In the genomic region with DNA sequence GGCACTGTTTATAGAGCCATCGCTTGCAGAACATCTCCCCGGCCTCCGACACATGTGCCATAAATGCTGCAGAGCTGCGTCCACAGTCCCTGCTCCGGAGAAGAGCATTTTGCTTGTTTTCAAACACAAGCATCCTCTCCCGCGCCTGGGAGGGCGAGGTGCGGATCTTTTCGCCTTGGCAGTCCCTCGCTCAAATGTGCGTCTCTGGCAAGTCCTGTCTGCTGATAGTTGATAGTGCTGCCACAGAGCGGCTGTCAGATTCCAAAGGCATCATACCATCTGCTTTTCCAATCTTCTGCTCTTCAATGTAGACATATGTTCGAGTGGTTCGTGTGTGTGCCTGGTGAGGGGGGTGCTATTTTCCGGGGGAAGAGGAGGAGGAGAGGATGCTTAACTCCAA, we compare ENCODE assay signal across 12 cellular contexts.
DNase-seq lines count a peak whose midpoint lies in the region; ATAC-seq lines count a peak whose summit lies in the region.
"Had no signal": no experiment of that assay in that cellular context is flagged by ENCODE, and none has a peak within 500 bp of the region (broad histone marks: within the 10 kb centered on the region; RNA-seq: fewer than 3 reads in every experiment).

No MANE protein-coding gene starts in this region.

- CTCF ChIA-PET in activated CD8-positive, alpha-beta memory T cell treated with anti-CD3 and anti-CD28 coated beads, Interleukin-2, amount 10 ng/mL, durations not matched to agents 7 days and 5 days (lab: Charles Lee) = no interaction called here

- no peaks in the 10 kb centered on the region for H3K27me3 Mint-ChIP-seq in activated CD8-positive, alpha-beta memory T cell treated with anti-CD3 and anti-CD28 coated beads, Interleukin-2, amount 10 ng/mL, durations not matched to agents 7 days and 5 days

- no peak for ATAC-seq in activated CD8-positive, alpha-beta memory T cell treated with anti-CD3 and anti-CD28 coated beads, Interleukin-2, amount 10 ng/mL, durations not matched to agents 7 days and 5 days
- ATAC-seq: K562 had no signal

- H3K9me3 Mint-ChIP-seq in activated CD8-positive, alpha-beta memory T cell treated with anti-CD3 and anti-CD28 coated beads, Interleukin-2, amount 10 ng/mL, durations not matched to agents 7 days and 5 days (ENCODE audit: low read depth) = no peaks in the 10 kb centered on the region

- no peaks in the 10 kb centered on the region for H3K36me3 Mint-ChIP-seq in activated CD8-positive, alpha-beta memory T cell treated with anti-CD3 and anti-CD28 coated beads, Interleukin-2, amount 10 ng/mL, durations not matched to agents 7 days and 5 days

- H3K4me1 Mint-ChIP-seq in activated CD8-positive, alpha-beta memory T cell treated with anti-CD3 and anti-CD28 coated beads, Interleukin-2, amount 10 ng/mL, durations not matched to agents 7 days and 5 days = peaks cover 2% of the 10 kb centered on the region

- H3K4me3 Mint-ChIP-seq in activated CD8-positive, alpha-beta memory T cell treated with anti-CD3 and anti-CD28 coated beads, Interleukin-2, amount 10 ng/mL, durations not matched to agents 7 days and 5 days = no peak overlapping the region

- H3K27ac Mint-ChIP-seq in activated CD8-positive, alpha-beta memory T cell treated with anti-CD3 and anti-CD28 coated beads, Interleukin-2, amount 10 ng/mL, durations not matched to agents 7 days and 5 days = no peak overlapping the region

- DNase-seq in NCI-H748 (lab: John Stamatoyannopoulos, UW; ENCODE audit: unreplicated experiment) = peak; percentile 66
- DNase-seq in NCI-H748 treated with DMSO at 0.1 percent for 48 hours (lab: John Stamatoyannopoulos, UW) = no peak
- peak; percentile 82 for DNase-seq in NCI-H1694 treated with DMSO at 0.1 percent for 48 hours (lab: John Stamatoyannopoulos, UW)
- peak; percentile 95 for DNase-seq in cerebellar cortex (ENCODE audit: low spot score)
- peak; percentile 31 for DNase-seq in superior temporal gyrus (ENCODE audit: extremely low spot score)
- no peak for DNase-seq in activated CD8-positive, alpha-beta memory T cell treated with anti-CD3 and anti-CD28 coated beads, Interleukin-2, amount 10 ng/mL, durations not matched to agents 7 days and 5 days
- DNase-seq in NCI-H2196 treated with DMSO at 0.1 percent for 48 hours (lab: John Stamatoyannopoulos, UW; ENCODE audit: unreplicated experiment) = no peak
- no peak for DNase-seq in SHP77 (lab: John Stamatoyannopoulos, UW)
- DNase-seq: NCI-H2029; NCI-H226; NK-92 treated with Interleukin-12 subunit alpha and Interleukin-12 subunit beta, amount 100 ng/mL, for 24 hours had no signal

Comparison
In these comparisons a context has a peak if more than half of its experiments do, and no peak if none do; other contexts are left out.
1. DNase-seq: peak in NCI-H748 (single experiment), NCI-H1694 treated with DMSO at 0.1 percent for 48 hours (single experiment), cerebellar cortex (single experiment) and superior temporal gyrus (single experiment); none in NCI-H748 treated with DMSO at 0.1 percent for 48 hours (single experiment), activated CD8-positive, alpha-beta memory T cell treated with anti-CD3 and anti-CD28 coated beads, Interleukin-2, amount 10 ng/mL, durations not matched to agents 7 days and 5 days (single experiment), NCI-H2196 treated with DMSO at 0.1 percent for 48 hours (single experiment) and SHP77 (0 of 2).